Comparison of ENCODE assay signal across 1 cellular context in genomic region chr3:46987485-46988401, GRCh38.
TF ChIP-seq lines count a peak whose summit lies in the region.

No MANE protein-coding gene starts in this region.

TF ChIP-seq in K562, 482 proteins besides CTCF, POLR2A, EP300 and RAD21 (continued from another document and continues in another):
- peak; percentile 0 for TF ChIP-seq SP2 (IDR thresholded peaks at IDR 0.05; ENCODE audit: extremely low read depth, low read depth, low read length, poor library complexity, severe bottlenecking)
- no peak for TF ChIP-seq TFAM (CRISPR knock-in tag; conservative IDR thresholded peaks at IDR 0.05)
- TF ChIP-seq MTA3 (IDR thresholded peaks at IDR 0.05; ENCODE audit: borderline replicate concordance): peak; percentile 88
- peak; percentile 62 for TF ChIP-seq CXXC5 (CRISPR knock-in tag; IDR thresholded peaks at IDR 0.05)
- peak in 1 of 2 experiments; percentile 45; a peak in 1 of 4 replicates for TF ChIP-seq TEAD1 (CRISPR knock-in tag; IDR thresholded peaks at IDR 0.05)
- peak; percentile 50 for TF ChIP-seq TAF9B (IDR thresholded peaks at IDR 0.05; ENCODE audit: partially characterized antibody)
- no peak for TF ChIP-seq ELK1 (CRISPR knock-in tag; IDR thresholded peaks at IDR 0.05)
- TF ChIP-seq REST (CRISPR knock-in tag; IDR thresholded peaks at IDR 0.05; ENCODE audit: low read depth): peak; percentile 55; the same call in 1 of the 2 replicates
- peak; percentile 90 for TF ChIP-seq HMBOX1 (IDR thresholded peaks at IDR 0.05)
- no peak for TF ChIP-seq KAT8 (IDR thresholded peaks at IDR 0.05; ENCODE audit: low read depth)
- TF ChIP-seq ZNF174 (CRISPR knock-in tag; IDR thresholded peaks at IDR 0.05): no peak
- TF ChIP-seq BRF1 (IDR thresholded peaks at IDR 0.05; ENCODE audit: borderline replicate concordance, extremely low read depth, insufficient read length): no peak
- TF ChIP-seq, protein P1, sequence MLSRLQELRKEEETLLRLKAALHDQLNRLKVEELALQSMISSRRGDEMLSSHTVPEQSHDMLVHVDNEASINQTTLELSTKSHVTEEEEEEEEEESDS (CRISPR knock-in tag; IDR thresholded peaks at IDR 0.05): no peak
- TF ChIP-seq ARID1B (IDR thresholded peaks at IDR 0.05): peak; percentile 88
- no peak; the same call in 1 of the 2 replicates for TF ChIP-seq HMGXB4 (CRISPR knock-in tag; IDR thresholded peaks at IDR 0.05)
- TF ChIP-seq KHSRP (IDR thresholded peaks at IDR 0.05): no peak
- peak; percentile 67; the same call in 1 of the 2 replicates for TF ChIP-seq HOMEZ (CRISPR knock-in tag; IDR thresholded peaks at IDR 0.05)
- peak; percentile 39; the same call in 1 of the 2 replicates for TF ChIP-seq ARID2 (IDR thresholded peaks at IDR 0.05)
- TF ChIP-seq FOXK2 (conservative IDR thresholded peaks at IDR 0.05 in 1 of 2, IDR thresholded peaks at IDR 0.05 in 1 of 2; ENCODE audit: low read depth in 2 of 2): peak in 1 of 2 experiments; percentile 69; a peak in 3 of 4 replicates
- TF ChIP-seq TAF15 (IDR thresholded peaks at IDR 0.05; ENCODE audit: low read depth, low read length): no peak
- TF ChIP-seq CREM (IDR thresholded peaks at IDR 0.05; ENCODE audit: low read depth): peak; percentile 71; the same call in 1 of the 2 replicates
- TF ChIP-seq ETV5 (CRISPR knock-in tag; IDR thresholded peaks at IDR 0.05; ENCODE audit: low read depth): peak; percentile 97
- TF ChIP-seq, protein P2, sequence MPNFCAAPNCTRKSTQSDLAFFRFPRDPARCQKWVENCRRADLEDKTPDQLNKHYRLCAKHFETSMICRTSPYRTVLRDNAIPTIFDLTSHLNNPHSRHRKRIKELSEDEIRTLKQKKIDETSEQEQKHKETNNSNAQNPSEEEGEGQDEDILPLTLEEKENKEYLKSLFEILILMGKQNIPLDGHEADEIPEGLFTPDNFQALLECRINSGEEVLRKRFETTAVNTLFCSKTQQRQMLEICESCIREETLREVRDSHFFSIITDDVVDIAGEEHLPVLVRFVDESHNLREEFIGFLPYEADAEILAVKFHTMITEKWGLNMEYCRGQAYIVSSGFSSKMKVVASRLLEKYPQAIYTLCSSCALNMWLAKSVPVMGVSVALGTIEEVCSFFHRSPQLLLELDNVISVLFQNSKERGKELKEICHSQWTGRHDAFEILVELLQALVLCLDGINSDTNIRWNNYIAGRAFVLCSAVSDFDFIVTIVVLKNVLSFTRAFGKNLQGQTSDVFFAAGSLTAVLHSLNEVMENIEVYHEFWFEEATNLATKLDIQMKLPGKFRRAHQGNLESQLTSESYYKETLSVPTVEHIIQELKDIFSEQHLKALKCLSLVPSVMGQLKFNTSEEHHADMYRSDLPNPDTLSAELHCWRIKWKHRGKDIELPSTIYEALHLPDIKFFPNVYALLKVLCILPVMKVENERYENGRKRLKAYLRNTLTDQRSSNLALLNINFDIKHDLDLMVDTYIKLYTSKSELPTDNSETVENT (CRISPR knock-in tag; IDR thresholded peaks at IDR 0.05): peak; percentile 25; the same call in 1 of the 2 replicates
- peak; percentile 46; the same call in 1 of the 2 replicates for TF ChIP-seq SOX6 (IDR thresholded peaks at IDR 0.05)
- TF ChIP-seq NCOA6 (IDR thresholded peaks at IDR 0.05): no peak
- TF ChIP-seq CEBPZ (IDR thresholded peaks at IDR 0.05; ENCODE audit: borderline replicate concordance, low read depth, low read length): no peak
- TF ChIP-seq ZNF311 (CRISPR knock-in tag; IDR thresholded peaks at IDR 0.05): peak; percentile 46; the same call in 1 of the 2 replicates
- no peak for TF ChIP-seq MEIS2 (IDR thresholded peaks at IDR 0.05; ENCODE audit: partially characterized antibody)
- no peak; the same call in none of the 2 replicates for TF ChIP-seq HCFC1 (IDR thresholded peaks at IDR 0.05; ENCODE audit: low read depth, low read length)
- TF ChIP-seq CEBPB (tag; IDR thresholded peaks at IDR 0.05): no peak
- TF ChIP-seq, protein P3, sequence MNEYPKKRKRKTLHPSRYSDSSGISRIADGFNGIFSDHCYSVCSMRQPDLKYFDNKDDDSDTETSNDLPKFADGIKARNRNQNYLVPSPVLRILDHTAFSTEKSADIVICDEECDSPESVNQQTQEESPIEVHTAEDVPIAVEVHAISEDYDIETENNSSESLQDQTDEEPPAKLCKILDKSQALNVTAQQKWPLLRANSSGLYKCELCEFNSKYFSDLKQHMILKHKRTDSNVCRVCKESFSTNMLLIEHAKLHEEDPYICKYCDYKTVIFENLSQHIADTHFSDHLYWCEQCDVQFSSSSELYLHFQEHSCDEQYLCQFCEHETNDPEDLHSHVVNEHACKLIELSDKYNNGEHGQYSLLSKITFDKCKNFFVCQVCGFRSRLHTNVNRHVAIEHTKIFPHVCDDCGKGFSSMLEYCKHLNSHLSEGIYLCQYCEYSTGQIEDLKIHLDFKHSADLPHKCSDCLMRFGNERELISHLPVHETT (CRISPR knock-in tag; conservative IDR thresholded peaks at IDR 0.05 in 1 of 2, IDR thresholded peaks at IDR 0.05 in 1 of 2): peak in 1 of 2 experiments; percentile 69; a peak in 2 of 4 replicates
- TF ChIP-seq SRSF9 (IDR thresholded peaks at IDR 0.05; ENCODE audit: borderline replicate concordance, low read depth, low read length): no peak
- TF ChIP-seq, protein P4, sequence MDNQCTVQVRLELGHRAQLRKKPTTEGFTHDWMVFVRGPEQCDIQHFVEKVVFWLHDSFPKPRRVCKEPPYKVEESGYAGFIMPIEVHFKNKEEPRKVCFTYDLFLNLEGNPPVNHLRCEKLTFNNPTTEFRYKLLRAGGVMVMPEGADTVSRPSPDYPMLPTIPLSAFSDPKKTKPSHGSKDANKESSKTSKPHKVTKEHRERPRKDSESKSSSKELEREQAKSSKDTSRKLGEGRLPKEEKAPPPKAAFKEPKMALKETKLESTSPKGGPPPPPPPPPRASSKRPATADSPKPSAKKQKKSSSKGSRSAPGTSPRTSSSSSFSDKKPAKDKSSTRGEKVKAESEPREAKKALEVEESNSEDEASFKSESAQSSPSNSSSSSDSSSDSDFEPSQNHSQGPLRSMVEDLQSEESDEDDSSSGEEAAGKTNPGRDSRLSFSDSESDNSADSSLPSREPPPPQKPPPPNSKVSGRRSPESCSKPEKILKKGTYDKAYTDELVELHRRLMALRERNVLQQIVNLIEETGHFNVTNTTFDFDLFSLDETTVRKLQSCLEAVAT (IDR thresholded peaks at IDR 0.05): peak; percentile 49 to 97; a peak in 3 of 4 replicates
- peak; percentile 94 for TF ChIP-seq BACH1 (tag; IDR thresholded peaks at IDR 0.05)
- TF ChIP-seq, protein P5, sequence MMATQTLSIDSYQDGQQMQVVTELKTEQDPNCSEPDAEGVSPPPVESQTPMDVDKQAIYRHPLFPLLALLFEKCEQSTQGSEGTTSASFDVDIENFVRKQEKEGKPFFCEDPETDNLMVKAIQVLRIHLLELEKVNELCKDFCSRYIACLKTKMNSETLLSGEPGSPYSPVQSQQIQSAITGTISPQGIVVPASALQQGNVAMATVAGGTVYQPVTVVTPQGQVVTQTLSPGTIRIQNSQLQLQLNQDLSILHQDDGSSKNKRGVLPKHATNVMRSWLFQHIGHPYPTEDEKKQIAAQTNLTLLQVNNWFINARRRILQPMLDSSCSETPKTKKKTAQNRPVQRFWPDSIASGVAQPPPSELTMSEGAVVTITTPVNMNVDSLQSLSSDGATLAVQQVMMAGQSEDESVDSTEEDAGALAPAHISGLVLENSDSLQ (IDR thresholded peaks at IDR 0.05): no peak; the same call in 1 of the 2 replicates
- TF ChIP-seq JUND (IDR thresholded peaks at IDR 0.05; ENCODE audit: borderline replicate concordance, low read depth, low read length): peak; percentile 71
- peak; percentile 59; the same call in 1 of the 3 replicates for TF ChIP-seq JUND (tag; IDR thresholded peaks at IDR 0.05; ENCODE audit: borderline replicate concordance, low read depth, low read length)
- no peak for TF ChIP-seq ZZZ3 (IDR thresholded peaks at IDR 0.05)
- no peak for TF ChIP-seq ZNF165 (CRISPR knock-in tag; IDR thresholded peaks at IDR 0.05; ENCODE audit: borderline replicate concordance)
- TF ChIP-seq ZNF23 (CRISPR knock-in tag; IDR thresholded peaks at IDR 0.05): no peak
